ENCODE assay signal across 27 cellular contexts in genomic region chr7:4221043-4221442, GRCh38.
"Had no signal": no experiment of that assay in that cellular context is flagged by ENCODE, and none has a peak within 500 bp of the region (broad histone marks: within the 10 kb centered on the region; RNA-seq: fewer than 3 reads in every experiment).

No MANE protein-coding gene starts in this region.

- DNase-seq: stimulated activated CD4-positive, alpha-beta T cell treated with anti-CD3 and anti-CD28 coated beads, Interleukin-2, amount 100 ng/mL, for 24 hours; stimulated activated CD4-positive, alpha-beta T cell treated with anti-CD3 and anti-CD28 coated beads, Interleukin-2, amount 100 ng/mL, for 48 hours; stimulated activated CD4-positive, alpha-beta T cell treated with anti-CD3 and anti-CD28 coated beads, Interleukin-4, amount 100 ng/mL, for 1 hour; stimulated activated CD4-positive, alpha-beta T cell treated with anti-CD3 and anti-CD28 coated beads, Interleukin-4, amount 100 ng/mL, for 24 hours; stimulated activated CD4-positive, alpha-beta T cell treated with anti-CD3 and anti-CD28 coated beads, Interleukin-4, amount 100 ng/mL, for 4 hours; stimulated activated CD8-positive, alpha-beta memory T cell treated with anti-CD3 and anti-CD28 coated beads, Interleukin-4, amount 100 ng/mL, for 48 hours; stimulated activated naive B cell treated with anti-CD40 and anti-IgM and Interleukin-4, amounts not matched to agents 10 μg/mL and 1 μg/mL and 100 μg/mL, for 72 hours; stimulated activated naive CD4-positive, alpha-beta T cell; stimulated activated naive CD4-positive, alpha-beta T cell treated with Interleukin-2 at 50 U/mL for 16 hours; stimulated activated naive CD8-positive, alpha-beta T cell treated with anti-CD3 and anti-CD28 coated beads, Interleukin-15, amount 100 ng/mL, for 72 hours; stimulated activated naive CD8-positive, alpha-beta T cell treated with anti-CD3 and anti-CD28 coated beads, Interleukin-15, Interleukin-2, amounts not matched to agents 100 U/mL and 50 U/mL, for 24 hours; stomach; substantia nigra; testis; thyroid gland; tibial artery; transverse colon; upper lobe of left lung; upper lobe of right lung; uterus had no signal

- H3K27ac Mint-ChIP-seq: stimulated activated effector memory CD8-positive, alpha-beta T cell treated with anti-CD3 and anti-CD28 coated beads, Interleukin-12 subunit alpha, Interleukin-12 subunit beta, amount 100 ng/mL, for 72 hours; stimulated activated memory B cell treated with anti-CD40 and anti-IgM and Interleukin-4, amounts not matched to agents 10 μg/mL and 1 μg/mL and 100 μg/mL, for 72 hours; stimulated activated naive B cell treated with anti-CD40 and anti-IgM and Interleukin-4, amounts not matched to agents 10 μg/mL and 1 μg/mL and 100 μg/mL, for 72 hours; stimulated activated naive CD8-positive, alpha-beta T cell treated with anti-CD3 and anti-CD28 coated beads, Interleukin-15, amount 100 ng/mL, for 72 hours; stimulated activated naive CD8-positive, alpha-beta T cell treated with anti-CD3 and anti-CD28 coated beads, Interleukin-15, Interleukin-2, amounts not matched to agents 100 ng/mL and 50 ng/mL, for 24 hours had no signal

- H3K27me3 Mint-ChIP-seq: stimulated activated memory B cell treated with anti-CD40 and anti-IgM and Interleukin-4, amounts not matched to agents 10 μg/mL and 1 μg/mL and 100 μg/mL, for 72 hours; stimulated activated naive B cell treated with anti-CD40 and anti-IgM and Interleukin-4, amounts not matched to agents 10 μg/mL and 1 μg/mL and 100 μg/mL, for 72 hours; stimulated activated naive CD8-positive, alpha-beta T cell treated with anti-CD3 and anti-CD28 coated beads, Interleukin-15, amount 100 ng/mL, for 72 hours; stimulated activated naive CD8-positive, alpha-beta T cell treated with anti-CD3 and anti-CD28 coated beads, Interleukin-15, Interleukin-2, amounts not matched to agents 100 ng/mL and 50 ng/mL, for 24 hours had no signal

- H3K4me3 Mint-ChIP-seq: stimulated activated effector memory CD8-positive, alpha-beta T cell treated with anti-CD3 and anti-CD28 coated beads, Interleukin-12 subunit alpha, Interleukin-12 subunit beta, amount 100 ng/mL, for 72 hours; stimulated activated memory B cell treated with anti-CD40 and anti-IgM and Interleukin-4, amounts not matched to agents 10 μg/mL and 1 μg/mL and 100 μg/mL, for 72 hours; stimulated activated naive B cell treated with anti-CD40 and anti-IgM and Interleukin-4, amounts not matched to agents 10 μg/mL and 1 μg/mL and 100 μg/mL, for 72 hours; stimulated activated naive CD8-positive, alpha-beta T cell treated with anti-CD3 and anti-CD28 coated beads, Interleukin-15, amount 100 ng/mL, for 72 hours; stimulated activated naive CD8-positive, alpha-beta T cell treated with anti-CD3 and anti-CD28 coated beads, Interleukin-15, Interleukin-2, amounts not matched to agents 100 ng/mL and 50 ng/mL, for 24 hours had no signal

- H3K4me3 ChIP-seq: stomach, suprapubic skin, testis, thoracic aorta, thyroid gland, tibial artery, tibial nerve, transverse colon, upper lobe of left lung, upper lobe of right lung, uterus, vagina had no signal

- H3K9me3 ChIP-seq: stomach, suprapubic skin, testis, thoracic aorta, thyroid gland, tibial artery, tibial nerve, transverse colon, upper lobe of left lung, upper lobe of right lung, uterus, vagina had no signal

- H3K36me3 Mint-ChIP-seq: stimulated activated effector memory CD8-positive, alpha-beta T cell treated with anti-CD3 and anti-CD28 coated beads, Interleukin-12 subunit alpha, Interleukin-12 subunit beta, amount 100 ng/mL, for 72 hours; stimulated activated memory B cell treated with anti-CD40 and anti-IgM and Interleukin-4, amounts not matched to agents 10 μg/mL and 1 μg/mL and 100 μg/mL, for 72 hours; stimulated activated naive B cell treated with anti-CD40 and anti-IgM and Interleukin-4, amounts not matched to agents 10 μg/mL and 1 μg/mL and 100 μg/mL, for 72 hours had no signal

- H3K36me3 ChIP-seq: suprapubic skin, thyroid gland, transverse colon, upper lobe of left lung, upper lobe of right lung, uterus, vagina had no signal

- H3K27me3 ChIP-seq: stomach, suprapubic skin, testis, thyroid gland, tibial artery, tibial nerve, transverse colon, upper lobe of left lung, upper lobe of right lung, uterus, vagina had no signal

- H3K4me1 ChIP-seq: stomach, tibial artery, tibial nerve, transverse colon, upper lobe of left lung, upper lobe of right lung, uterus had no signal

- ATAC-seq: stimulated activated effector memory CD8-positive, alpha-beta T cell treated with anti-CD3 and anti-CD28 coated beads, Interleukin-12 subunit alpha, Interleukin-12 subunit beta, amount 100 ng/mL, for 72 hours; stimulated activated memory B cell treated with anti-CD40 and anti-IgM and Interleukin-4, amounts not matched to agents 10 μg/mL and 1 μg/mL and 100 μg/mL, for 72 hours; stimulated activated naive B cell treated with anti-CD40 and anti-IgM and Interleukin-4, amounts not matched to agents 10 μg/mL and 1 μg/mL and 100 μg/mL, for 72 hours; stimulated activated naive CD8-positive, alpha-beta T cell treated with anti-CD3 and anti-CD28 coated beads, Interleukin-15, amount 100 ng/mL, for 72 hours; stimulated activated naive CD8-positive, alpha-beta T cell treated with anti-CD3 and anti-CD28 coated beads, Interleukin-15, Interleukin-2, amounts not matched to agents 100 U/mL and 50 U/mL, for 24 hours; upper lobe of right lung had no signal

- H3K27ac ChIP-seq: stomach, suprapubic skin, testis, thoracic aorta, thyroid gland, tibial artery, tibial nerve, transverse colon, upper lobe of left lung, upper lobe of right lung, uterus, vagina had no signal

- H3K4me1 Mint-ChIP-seq: stimulated activated effector memory CD8-positive, alpha-beta T cell treated with anti-CD3 and anti-CD28 coated beads, Interleukin-12 subunit alpha, Interleukin-12 subunit beta, amount 100 ng/mL, for 72 hours; stimulated activated memory B cell treated with anti-CD40 and anti-IgM and Interleukin-4, amounts not matched to agents 10 μg/mL and 1 μg/mL and 100 μg/mL, for 72 hours; stimulated activated naive B cell treated with anti-CD40 and anti-IgM and Interleukin-4, amounts not matched to agents 10 μg/mL and 1 μg/mL and 100 μg/mL, for 72 hours; stimulated activated naive CD8-positive, alpha-beta T cell treated with anti-CD3 and anti-CD28 coated beads, Interleukin-15, amount 100 ng/mL, for 72 hours had no signal

- H3K9me3 Mint-ChIP-seq: stimulated activated effector memory CD8-positive, alpha-beta T cell treated with anti-CD3 and anti-CD28 coated beads, Interleukin-12 subunit alpha, Interleukin-12 subunit beta, amount 100 ng/mL, for 72 hours; stimulated activated naive CD8-positive, alpha-beta T cell treated with anti-CD3 and anti-CD28 coated beads, Interleukin-15, amount 100 ng/mL, for 72 hours; stimulated activated naive CD8-positive, alpha-beta T cell treated with anti-CD3 and anti-CD28 coated beads, Interleukin-15, Interleukin-2, amounts not matched to agents 100 ng/mL and 50 ng/mL, for 24 hours had no signal
